Comparison of ENCODE assay signal across 8 cellular contexts in genomic region chr12:108561852-108562347, GRCh38. TPM values are rescaled to one million over a fixed set of nuclear protein-coding genes. Genes with fewer than 3 reads are reported as not detected.
A peak's percentile ranks its signal among the peaks of the same experiment; 100 is the strongest.
DNase-seq lines count a peak whose midpoint lies in the region; ATAC-seq and TF ChIP-seq lines count a peak whose summit lies in the region.

No MANE protein-coding gene starts in this region.

- no peaks in the 10 kb centered on the region for H3K9me3 Mint-ChIP-seq in activated T-cell treated with anti-CD3 and anti-CD28 coated beads, Interleukin-2, amount 50 U/mL, for 24 hours

- H3K4me3 Mint-ChIP-seq in activated T-cell treated with anti-CD3 and anti-CD28 coated beads, Interleukin-2, amount 50 U/mL, for 24 hours = peak overlapping the region; percentile 100

- peak overlapping the region; percentile 100 for H3K27ac Mint-ChIP-seq in activated T-cell treated with anti-CD3 and anti-CD28 coated beads, Interleukin-2, amount 50 U/mL, for 24 hours

- peaks cover 48% of the 10 kb centered on the region for H3K36me3 ChIP-seq in SK-N-MC (ENCODE audit: insufficient read depth, low read length)

- DNase-seq in activated T-cell treated with anti-CD3 and anti-CD28 coated beads, Interleukin-2, amount 50 U/mL, for 24 hours = no peak
- DNase-seq in activated T-cell treated with anti-CD3 and anti-CD28 coated beads for 4 hours = no peak
- DNase-seq in SK-N-MC (ENCODE audit: low read depth, low spot score) = no peak
- DNase-seq in fibroblast of pulmonary artery (ENCODE audit: low read depth) = no peak
- no peak for DNase-seq in sciatic nerve (ENCODE audit: low spot score)

- peak overlapping the region; percentile 98 for H3K27ac ChIP-seq in SK-N-MC

- H3K9ac ChIP-seq in SK-N-MC (ENCODE audit: insufficient read length) = peak overlapping the region; percentile 97

- H3K4me3 ChIP-seq in SK-N-MC (peak overlapping the region; percentile 81), fibroblast of pulmonary artery (replicated peaks; ENCODE audit: low read depth, low read length) (peak overlapping the region; percentile 98)

- TF ChIP-seq CTCF in fibroblast of pulmonary artery (IDR thresholded peaks at IDR 0.05; ENCODE audit: low read length, missing control alignments) = no peak

- H3K36me3 Mint-ChIP-seq in activated T-cell treated with anti-CD3 and anti-CD28 coated beads, Interleukin-2, amount 50 U/mL, for 24 hours (ENCODE audit: low read depth) = peaks cover 82% of the 10 kb centered on the region

- H3K4me1 Mint-ChIP-seq in activated T-cell treated with anti-CD3 and anti-CD28 coated beads, Interleukin-2, amount 50 U/mL, for 24 hours (ENCODE audit: low read depth) = peaks cover 65% of the 10 kb centered on the region

- no peaks in the 10 kb centered on the region for H3K27me3 Mint-ChIP-seq in activated T-cell treated with anti-CD3 and anti-CD28 coated beads, Interleukin-2, amount 50 U/mL, for 24 hours

- intact Hi-C loops in sciatic nerve (cut with DNase I) = no loop called here

- ATAC-seq in sciatic nerve (peak; percentile 11), GM19463 (IDR thresholded peaks at IDR 0.05; ENCODE audit: unreplicated experiment) (no peak), GM18870 (IDR thresholded peaks at IDR 0.05; ENCODE audit: unreplicated experiment) (no peak), HG02970 (IDR thresholded peaks at IDR 0.05; ENCODE audit: low FRiP score, unreplicated experiment) (no peak)

- no peaks in the 10 kb centered on the region for H3K9me3 ChIP-seq in SK-N-MC (ENCODE audit: low read depth, low read length)

RNA-seq across cellular contexts. Expression of gene ISCU, which starts 0.5 kb away (rescaled TPM):
- total RNA-seq in sciatic nerve = 132 TPM

RNA-seq across cellular contexts. Expression of gene SART3, which starts 0.9 kb away (rescaled TPM):
- 56.4 TPM for total RNA-seq in sciatic nerve

RNA-seq across cellular contexts. Expression of gene TMEM119, which starts 36.0 kb away (rescaled TPM):
- total RNA-seq in sciatic nerve = 31.1 TPM

RNA-seq across cellular contexts. Expression of gene FICD, which starts 46.8 kb away (rescaled TPM):
- total RNA-seq in sciatic nerve = 8.2 TPM
